ENCODE assay signal across 27 cellular contexts in the genomic region with DNA sequence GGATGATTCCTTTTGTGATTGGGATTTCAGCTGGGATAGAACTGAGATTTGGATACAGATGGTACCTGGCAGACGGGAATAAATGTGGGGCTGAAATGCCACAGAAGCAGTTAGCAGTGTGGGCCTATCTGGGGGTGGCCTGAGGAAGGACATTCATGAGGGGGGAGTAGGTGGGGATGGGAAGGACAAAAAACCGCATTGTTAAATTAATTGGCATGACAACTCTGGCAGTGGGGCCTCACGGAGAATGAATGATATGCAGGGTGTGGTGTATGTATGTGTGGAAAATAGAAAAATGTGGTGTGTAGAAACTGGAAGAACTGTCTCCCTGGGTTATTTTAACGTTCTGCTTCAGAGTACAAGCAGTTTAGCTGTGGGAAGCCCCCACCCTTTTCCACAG.
"Had no signal": no experiment of that assay in that cellular context is flagged by ENCODE, and none has a peak within 500 bp of the region (broad histone marks: within the 10 kb centered on the region; RNA-seq: fewer than 3 reads in every experiment).

No MANE protein-coding gene starts in this region.

- H3K4me3 ChIP-seq: ascending aorta, breast epithelium, cardiac muscle cell, colonic mucosa, esophagus squamous epithelium, heart left ventricle had no signal

- H3K27ac ChIP-seq: ascending aorta, breast epithelium, cardiac muscle cell, colonic mucosa, epithelial cell of prostate, esophagus squamous epithelium, heart left ventricle had no signal

- ATAC-seq: activated CD4-positive, alpha-beta T cell treated with anti-CD3 and anti-CD28 coated beads for 36 hours; activated naive CD4-positive, alpha-beta T cell treated with anti-CD3 and anti-CD28 coated beads, Interleukin-2, amount 50 U/mL, for 72 hours; activated T-cell treated with anti-CD3 and anti-CD28 coated beads, Interleukin-2, amount 50 U/mL, for 72 hours; heart left ventricle; T-helper 17 cell had no signal

- H3K9me3 ChIP-seq: ascending aorta, breast epithelium, colonic mucosa, esophagus squamous epithelium had no signal

- DNase-seq: activated CD4-positive, alpha-beta memory T cell treated with anti-CD3 and anti-CD28 coated beads, Interleukin-2, amount 10 ng/mL, durations not matched to agents 7 days and 5 days; activated CD4-positive, alpha-beta T cell treated with anti-CD3 and anti-CD28 coated beads for 36 hours; activated CD4-positive, alpha-beta T cell treated with anti-CD3 and anti-CD28 coated beads, Interleukin-2, amount 10 ng/mL, durations not matched to agents 24 days and 14 days; activated CD4-positive, alpha-beta T cell treated with anti-CD3 and anti-CD28 coated beads, Interleukin-2, amount 50 U/mL, for 4 hours; activated CD4-positive, CD25-positive, alpha-beta regulatory T cell; activated CD4-positive, CD25-positive, alpha-beta regulatory T cell treated with anti-CD3 and anti-CD28 coated beads, Interleukin-2, amount 50 U/mL, for 72 hours; activated CD8-positive, alpha-beta memory T cell treated with anti-CD3 and anti-CD28 coated beads, Interleukin-2, amount 50 U/mL, for 48 hours; activated gamma-delta T cell; activated naive CD4-positive, alpha-beta T cell; activated naive CD4-positive, alpha-beta T cell treated with anti-CD3 and anti-CD28 coated beads, Interleukin-2, amount 10 ng/mL, durations not matched to agents 7 days and 5 days; activated naive CD8-positive, alpha-beta T cell treated with anti-CD3 and anti-CD28 coated beads, Interleukin-2, amount 10 ng/mL, durations not matched to agents 7 days and 5 days; activated T-cell treated with anti-CD3 and anti-CD28 coated beads for 4 hours; activated T-cell treated with anti-CD3 and anti-CD28 coated beads, Interleukin-2, amount 50 U/mL, for 24 hours; activated T-cell treated with anti-CD3 and anti-CD28 coated beads, Interleukin-2, amount 50 U/mL, for 72 hours; central memory CD4-positive, alpha-beta T cell; cerebellar nuclear complex; colonic mucosa; effector CD8-positive, alpha-beta T cell; esophagus squamous epithelium; heart left ventricle; T-helper 1 cell; T-helper 17 cell had no signal

- H3K36me3 ChIP-seq: ascending aorta, breast epithelium, cardiac muscle cell, colonic mucosa, esophagus squamous epithelium, heart left ventricle had no signal

- H3K4me1 ChIP-seq: breast epithelium, colonic mucosa, esophagus squamous epithelium, heart left ventricle had no signal

- H3K27me3 ChIP-seq: ascending aorta, breast epithelium, cardiac muscle cell, colonic mucosa, heart left ventricle had no signal
